ENCODE assay signal across 10 cellular contexts in genomic region chr7:76485822-76486601, GRCh38. TPM values are rescaled to one million over a fixed set of nuclear protein-coding genes. Genes with fewer than 3 reads are reported as not detected.
DNase-seq lines count a peak whose midpoint lies in the region; ATAC-seq, FAIRE-seq and TF ChIP-seq lines count a peak whose summit lies in the region.
"Not testable (repeated sequence)": the region's sequence is repeated elsewhere in the genome, so short reads cannot be mapped to it uniquely, and the experiment has no call there.
"Had no signal": no experiment of that assay in that cellular context is flagged by ENCODE, and none has a peak within 500 bp of the region (broad histone marks: within the 10 kb centered on the region; RNA-seq: fewer than 3 reads in every experiment).

No MANE protein-coding gene starts in this region.

- not testable (repeated sequence) for H3K18ac ChIP-seq in H1 (ENCODE audit: extremely low read depth, low read length)

- not testable (repeated sequence) for H3K4me3 ChIP-seq in DOHH2 (ENCODE audit: low read length); H1 (ENCODE audit: extremely low read depth in 1 of 4, insufficient read depth in 2 of 4, low read depth in 3 of 4, low read length in 4 of 4); psoas muscle

- TF ChIP-seq POLR2A in H1 (IDR thresholded peaks at IDR 0.05; ENCODE audit: control extremely low read depth in 1 of 2, low read depth in 2 of 2, low read length in 2 of 2): not testable (repeated sequence)

- H4K5ac ChIP-seq in H1 (ENCODE audit: insufficient read length, low read depth, low read length): not testable (repeated sequence)

- not testable (repeated sequence) for DNase-seq in T-helper 17 cell, psoas muscle
- peak in 1 of 2 experiments; percentile 59 for DNase-seq in H1 (ENCODE audit: low read depth in 1 of 2, low spot score in 2 of 2)

- not testable (repeated sequence) for H3K27me3 ChIP-seq in DOHH2 (ENCODE audit: control insufficient read depth, low read length); H1 (replicated peaks in 1 of 4; ENCODE audit: control insufficient read depth in 3 of 4, extremely low read depth in 1 of 4, insufficient read depth in 3 of 4, low read length in 3 of 4); psoas muscle (ENCODE audit: insufficient read depth in 3 of 3, low read length in 2 of 3)

- H3K27me3 Mint-ChIP-seq in T-helper 17 cell: not testable (repeated sequence)

- not testable (repeated sequence) for H3K4ac ChIP-seq in H1 (replicated peaks; ENCODE audit: insufficient read length, low read depth, low read length)

- not testable (repeated sequence) for H2BK120ac ChIP-seq in H1 (replicated peaks; ENCODE audit: low read depth, low read length)

- not testable (repeated sequence) for H3K36me3 Mint-ChIP-seq in T-helper 17 cell (ENCODE audit: low read depth)

- not testable (repeated sequence) for H3K4me1 ChIP-seq in DOHH2 (ENCODE audit: control insufficient read depth, low read length); H1 (replicated peaks in 1 of 4; ENCODE audit: control insufficient read depth in 3 of 4, insufficient read depth in 4 of 4, low read length in 3 of 4); psoas muscle

- H2BK12ac ChIP-seq in H1 (ENCODE audit: low read depth, low read length): not testable (repeated sequence)

- not testable (repeated sequence) for H2BK20ac ChIP-seq in H1 (ENCODE audit: low read length)

- intact Hi-C loops in psoas muscle (cut with DNase I): not testable (repeated sequence)

- not testable (repeated sequence) for H4K91ac ChIP-seq in H1 (replicated peaks; ENCODE audit: insufficient read length, low read length)

- H4K8ac ChIP-seq in H1 (ENCODE audit: extremely low read depth, insufficient read depth, low read length): not testable (repeated sequence)

- not testable (repeated sequence) for H3K79me1 ChIP-seq in H1 (ENCODE audit: low read depth, low read length)

- POLR2A ChIA-PET in H1 (lab: Charles Lee; ENCODE audit: partially characterized antibody): not testable (repeated sequence)

- not testable (repeated sequence) for H4K20me1 ChIP-seq in DOHH2 (ENCODE audit: control insufficient read depth, insufficient read depth, low read depth, low read length); H1 (replicated peaks in 1 of 2; ENCODE audit: control insufficient read depth in 1 of 2, insufficient read depth in 2 of 2, low read length in 2 of 2)

- H2AFZ ChIP-seq in H1 (ENCODE audit: low read length): not testable (repeated sequence)

- not testable (repeated sequence) for H3K23ac ChIP-seq in H1 (ENCODE audit: insufficient read length)

- CTCF ChIA-PET in H1 (lab: Charles Lee; ENCODE audit: partially characterized antibody): not testable (repeated sequence)

- not testable (repeated sequence) for H3K14ac ChIP-seq in H1 (ENCODE audit: insufficient read length)

- peak; percentile 72 for FAIRE-seq in H1 (lab: Jason Lieb, UNC)

- H3K23me2 ChIP-seq in H1 (ENCODE audit: low read depth, low read length): not testable (repeated sequence)

- peak overlapping the region; percentile 41; the same call in 1 of the 2 replicates for H3K27ac ChIP-seq in DOHH2 (ENCODE audit: low read depth, low read length)
- not testable (repeated sequence) for H3K27ac ChIP-seq in H1 (ENCODE audit: low read depth, low read length); psoas muscle

- WGBS in H1 (ENCODE audit: extremely low coverage in 1 of 2, insufficient coverage in 1 of 2, insufficient read length in 1 of 2, insufficient replicate concordance in 2 of 2, low coverage in 1 of 2, low lambda C conversion rate in 2 of 2, missing lambda C conversion rate in 1 of 2), 2 experiments: 41% methylated on average over 5 of the region's 20 CpGs; no CpG with 5 or more reads in 1 of the 2 experiments
- WGBS in psoas muscle, 3 donors: 51 to 60% (median 54%) methylated on average over 2 to 5 of the region's 20 CpGs

- H3K36me3 ChIP-seq in DOHH2 (ENCODE audit: control insufficient read depth, low read length): not testable (repeated sequence)
- H3K36me3 ChIP-seq in H1 (ENCODE audit: control insufficient read depth in 2 of 4, insufficient read depth in 4 of 4, low read length in 3 of 4): peaks cover 0 to 11% (median 3%) of the 10 kb centered on the region in 4 experiments; a peak in 2 of 8 replicates
- H3K36me3 ChIP-seq in psoas muscle (ENCODE audit: insufficient read depth in 1 of 2, low read depth in 1 of 2): peaks cover 0 to 17% of the 10 kb centered on the region in 2 donors

- ATAC-seq in GM19395 (IDR thresholded peaks at IDR 0.05; ENCODE audit: unreplicated experiment) (peak; percentile 25), GM21619 (IDR thresholded peaks at IDR 0.05; ENCODE audit: unreplicated experiment) (peak; percentile 21), HG02938 (IDR thresholded peaks at IDR 0.05; ENCODE audit: unreplicated experiment) (peak; percentile 3), HG03432 (IDR thresholded peaks at IDR 0.05; ENCODE audit: unreplicated experiment) (peak; percentile 16), T-helper 17 cell (peak; percentile 32), psoas muscle (peak; percentile 17 to 53 (median 46))

- not testable (repeated sequence) for H3F3A ChIP-seq in DOHH2 (ENCODE audit: control insufficient read depth, insufficient read depth)

- H3K4me2 ChIP-seq in DOHH2 (ENCODE audit: low read length): peak overlapping the region; percentile 27; the same call in 1 of the 2 replicates
- H3K4me2 ChIP-seq in H1 (ENCODE audit: insufficient read depth in 1 of 2, low read depth in 2 of 2, low read length in 2 of 2): not testable (repeated sequence)

- H3K4me1 Mint-ChIP-seq in T-helper 17 cell: not testable (repeated sequence)

- not testable (repeated sequence) for H2BK5ac ChIP-seq in H1 (ENCODE audit: low read depth, low read length)

- H2AK5ac ChIP-seq in H1 (ENCODE audit: low read depth, low read length): not testable (repeated sequence)

- not testable (repeated sequence) for H3K9me2 ChIP-seq in DOHH2 (replicated peaks; ENCODE audit: control insufficient read depth, low read length)

- not testable (repeated sequence) for TF ChIP-seq EP300 in H1 (IDR thresholded peaks at IDR 0.05; ENCODE audit: borderline replicate concordance in 1 of 2, low read depth in 2 of 2, low read length in 2 of 2)

- not testable (repeated sequence) for H3K56ac ChIP-seq in H1 (replicated peaks; ENCODE audit: insufficient read length, low read depth, low read length)

- not testable (repeated sequence) for H3K9me3 ChIP-seq in DOHH2 (ENCODE audit: control insufficient read depth, insufficient read depth, low read length); T-helper 17 cell (ENCODE audit: control insufficient read depth, low read length, poor library complexity, severe bottlenecking); H1 (ENCODE audit: insufficient read depth in 2 of 2, low read depth in 1 of 2, low read length in 1 of 2); psoas muscle

- not testable (repeated sequence) for TF ChIP-seq CTCF in DOHH2 (IDR thresholded peaks at IDR 0.05; ENCODE audit: low read depth, low read length, poor library complexity, severe bottlenecking); H1 (IDR thresholded peaks at IDR 0.05; ENCODE audit: control extremely low read depth in 1 of 3, insufficient read depth in 1 of 3, low read depth in 1 of 3, low read length in 3 of 3); psoas muscle (IDR thresholded peaks at IDR 0.05)

- not testable (repeated sequence) for H3K9ac ChIP-seq in H1 (replicated peaks in 1 of 4; ENCODE audit: extremely low read depth in 1 of 4, low read depth in 3 of 4, low read length in 3 of 4)

- not testable (repeated sequence) for H3K79me2 ChIP-seq in DOHH2 (ENCODE audit: control insufficient read depth, low read length); H1 (ENCODE audit: control insufficient read depth in 1 of 2, insufficient read depth in 2 of 2, low read length in 2 of 2)

- not testable (repeated sequence) for H3K4me3 Mint-ChIP-seq in T-helper 17 cell

- TF ChIP-seq RAD21 in H1 (IDR thresholded peaks at IDR 0.05 in 1 of 2, conservative IDR thresholded peaks at IDR 0.05 in 1 of 2; ENCODE audit: low read depth in 2 of 2, low read length in 2 of 2): not testable (repeated sequence)

- H2BK15ac ChIP-seq in H1 (ENCODE audit: low read length): not testable (repeated sequence)

- peak overlapping the region; percentile 60 for H3K27ac Mint-ChIP-seq in T-helper 17 cell

RNA-seq across cellular contexts. Expression of gene UPK3B, which starts 24.3 kb away (rescaled TPM):
- total RNA-seq in T-helper 17 cell: 1 to 10 TPM; 1.8 to 4.4 TPM
- total RNA-seq in H1 (2021; fragmentation: NEBNext Ultra II Directional; extraction: Animal tissue kit (Norgen Biotek cat#: 25700)): 18.4 and 20.6 TPM in 2 replicates
- 5.9 and 14.2 TPM in 2 replicates for polyA plus RNA-seq in H1 (2011; rRNA removed)
- polyA plus RNA-seq in H1 (2011; cell fraction: cytosol; rRNA removed): 4.6 TPM
- polyA plus RNA-seq in H1 (2011; cell fraction: nucleus; rRNA removed): 12.0 TPM
- polyA plus RNA-seq in H1 (2012, experiment 1 of 2): 6.1 to 11.7 TPM (median 9.1 TPM) in 4 replicates
- polyA plus RNA-seq in H1 (2012, experiment 2 of 2): 9.1 TPM
- polyA plus RNA-seq in H1 (2013, experiment 1 of 2): 10.2 TPM
- polyA plus RNA-seq in H1 (2013, experiment 2 of 2): 11.2 TPM
- polyA minus RNA-seq in H1 (2011; rRNA and poly(A)+ RNA removed): 1.8 and 2.6 TPM in 2 replicates
- polyA minus RNA-seq in H1 (2011; cell fraction: cytosol; rRNA and poly(A)+ RNA removed): 14.6 TPM
- 12.8 TPM for polyA minus RNA-seq in H1 (2011; cell fraction: nucleus; rRNA and poly(A)+ RNA removed)
- total RNA-seq in psoas muscle: under 1 TPM in 3 of 4 donors, not detected in 1; 0.48 to 0.91 (median 0.77) TPM
- under 1 TPM; 0.12 to 0.23 (median 0.13) TPM for polyA plus RNA-seq in psoas muscle
- polyA plus RNA-seq: GM23248 had no signal

RNA-seq across cellular contexts. Expression of gene DTX2, which starts 24.5 kb away (rescaled TPM):
- 10 to 100 TPM; 23.6 to 26.3 TPM for total RNA-seq in T-helper 17 cell
- total RNA-seq in H1 (2021; fragmentation: NEBNext Ultra II Directional; extraction: Animal tissue kit (Norgen Biotek cat#: 25700)): 55.6 and 59.1 TPM in 2 replicates
- polyA plus RNA-seq in H1 (2011; rRNA removed): 37.4 and 52.3 TPM in 2 replicates
- 21.2 TPM for polyA plus RNA-seq in H1 (2011; cell fraction: cytosol; rRNA removed)
- 51.1 TPM for polyA plus RNA-seq in H1 (2011; cell fraction: nucleus; rRNA removed)
- polyA plus RNA-seq in H1 (2012, experiment 1 of 2): 31.3 to 36.8 TPM (median 34.1 TPM) in 4 replicates
- 43.6 TPM for polyA plus RNA-seq in H1 (2012, experiment 2 of 2)
- 37.5 TPM for polyA plus RNA-seq in H1 (2013, experiment 1 of 2)
- 39.2 TPM for polyA plus RNA-seq in H1 (2013, experiment 2 of 2)
- polyA minus RNA-seq in H1 (2011; rRNA and poly(A)+ RNA removed): 14.7 and 20.1 TPM in 2 replicates
- 43.4 TPM for polyA minus RNA-seq in H1 (2011; cell fraction: cytosol; rRNA and poly(A)+ RNA removed)
- 24.9 TPM for polyA minus RNA-seq in H1 (2011; cell fraction: nucleus; rRNA and poly(A)+ RNA removed)
- total RNA-seq in psoas muscle: 10 to 100 TPM; 10.5 to 15.7 (median 14.6) TPM
- 10 to 100 TPM; 12.8 to 21.5 (median 18.1) TPM for polyA plus RNA-seq in psoas muscle

RNA-seq across cellular contexts. Expression of gene SPDYE16, which starts 57.1 kb away (rescaled TPM):
- total RNA-seq in T-helper 17 cell (under 1 TPM in 1 of 2 donors, not detected in 1; 0.91 TPM), psoas muscle (under 1 TPM in 3 of 4 donors, not detected in 1; 0.40 to 0.60 (median 0.44) TPM)
- not detected in 2 replicates for total RNA-seq in H1 (2021; fragmentation: NEBNext Ultra II Directional; extraction: Animal tissue kit (Norgen Biotek cat#: 25700))
- polyA plus RNA-seq in H1 (2011; rRNA removed) (0.03 TPM in 1 of 2 replicates, not detected in the other), psoas muscle (under 1 TPM; 0.04 to 0.13 (median 0.10) TPM)
- not detected for polyA plus RNA-seq in H1 (2011; cell fraction: cytosol; rRNA removed)
- not detected for polyA plus RNA-seq in H1 (2011; cell fraction: nucleus; rRNA removed)
- 0.47 to 0.73 TPM (median 0.61 TPM) in 4 replicates for polyA plus RNA-seq in H1 (2012, experiment 1 of 2)
- polyA plus RNA-seq in H1 (2012, experiment 2 of 2): not detected
- polyA plus RNA-seq in H1 (2013, experiment 1 of 2): not detected
- polyA plus RNA-seq in H1 (2013, experiment 2 of 2): 0.06 TPM
- polyA minus RNA-seq in H1 (2011; rRNA and poly(A)+ RNA removed): 0.07 and 0.22 TPM in 2 replicates
- polyA minus RNA-seq in H1 (2011; cell fraction: cytosol; rRNA and poly(A)+ RNA removed): not detected
- polyA minus RNA-seq in H1 (2011; cell fraction: nucleus; rRNA and poly(A)+ RNA removed): not detected
- total RNA-seq: glomerular endothelial cell, GM23248 had no signal
